ENCODE assay signal across 8 cellular contexts in the genomic region with DNA sequence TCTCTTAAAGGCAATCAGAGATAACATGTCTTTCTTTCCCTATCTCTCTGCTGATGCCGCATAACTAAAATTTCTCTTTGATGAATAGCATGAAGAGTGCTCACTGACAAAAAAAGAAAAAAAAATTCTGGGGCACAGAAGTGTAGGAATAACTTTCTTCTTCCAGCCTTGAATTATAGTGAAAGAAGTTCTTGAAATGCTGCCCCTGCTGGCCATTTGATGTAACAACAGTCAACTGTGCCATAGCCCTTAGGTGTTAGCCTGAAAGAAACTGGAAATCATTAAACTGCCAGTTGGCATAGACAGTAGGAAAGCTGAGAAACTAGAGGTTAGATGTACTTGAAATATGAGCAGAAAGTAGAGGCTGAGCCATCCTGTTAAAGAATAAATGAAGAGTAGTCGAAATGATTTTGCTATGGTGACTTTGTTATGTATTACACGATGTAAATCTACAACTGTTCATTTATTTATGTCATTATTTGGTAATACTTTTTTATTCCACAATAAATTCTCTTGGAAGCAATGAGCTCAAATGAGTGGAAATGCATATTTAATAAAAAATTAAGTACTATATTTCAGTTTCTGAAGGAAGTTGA. TPM values are rescaled to one million over a fixed set of nuclear protein-coding genes. Genes with fewer than 3 reads are reported as not detected.
DNase-seq lines count a peak whose midpoint lies in the region; TF ChIP-seq lines count a peak whose summit lies in the region.

No MANE protein-coding gene starts in this region.

- intact Hi-C loops in ovary (cut with DNase I): no loop called here

- H3K9ac ChIP-seq in fibroblast of lung (ENCODE audit: insufficient read depth, low read length): no peak overlapping the region

- TF ChIP-seq CTCF in VCaP (conservative IDR thresholded peaks at IDR 0.05) (peak; percentile 76), fibroblast of lung (conservative IDR thresholded peaks at IDR 0.05 in 1 of 2, IDR thresholded peaks at IDR 0.05 in 1 of 2; ENCODE audit: low read depth in 1 of 2, low read length in 2 of 2) (peak; percentile 79 to 85), ovary (IDR thresholded peaks at IDR 0.05) (peak; percentile 28 to 44 (median 31))

- WGBS in ovary, 3 donors: 24 to 45% (median 42%) methylated on average over 3 of the region's 3 CpGs

- no peaks in the 10 kb centered on the region for H3K79me2 ChIP-seq in fibroblast of lung (ENCODE audit: control insufficient read depth, insufficient read depth, low read length)

- TF ChIP-seq POLR2A in ovary (IDR thresholded peaks at IDR 0.05): no peak

- H4K20me1 ChIP-seq in fibroblast of lung (ENCODE audit: control insufficient read depth, extremely low read depth, insufficient read depth, low read length): no peaks in the 10 kb centered on the region

- H3K36me3 ChIP-seq in fibroblast of lung (ENCODE audit: control insufficient read depth, insufficient read depth, low read length): no peaks in the 10 kb centered on the region
- no peaks in the 10 kb centered on the region for H3K36me3 ChIP-seq in ovary

- no peak for TF ChIP-seq EP300 in ovary (IDR thresholded peaks at IDR 0.05)

- H3K27ac ChIP-seq in VCaP (no peak overlapping the region), fibroblast of lung (ENCODE audit: insufficient read depth, low read length) (no peak overlapping the region), ovary (no peak overlapping the region)

- no peak overlapping the region for H3K4me2 ChIP-seq in fibroblast of lung (ENCODE audit: extremely low read depth, insufficient read depth, low read length)

- H2AFZ ChIP-seq in fibroblast of lung (ENCODE audit: low read length): no peak overlapping the region

- no peaks in the 10 kb centered on the region for H3K9me3 ChIP-seq in fibroblast of lung (ENCODE audit: control insufficient read depth, insufficient read depth, low read depth, low read length)
- no peaks in the 10 kb centered on the region for H3K9me3 ChIP-seq in ovary

- H3K27me3 ChIP-seq in fibroblast of lung (ENCODE audit: control insufficient read depth, insufficient read depth, low read length) (no peaks in the 10 kb centered on the region), ovary (no peaks in the 10 kb centered on the region)

- H3K4me3 ChIP-seq in fibroblast of lung (replicated peaks in 1 of 4; ENCODE audit: control extremely low read depth in 1 of 4, insufficient read depth in 1 of 4, low read depth in 3 of 4, low read length in 4 of 4) (no peak overlapping the region), ovary (no peak overlapping the region)

- H3K4me1 ChIP-seq in fibroblast of lung (ENCODE audit: control insufficient read depth, extremely low read depth, insufficient read depth, low read length) (no peaks in the 10 kb centered on the region), ovary (ENCODE audit: insufficient read depth) (no peaks in the 10 kb centered on the region)

- peak; percentile 70 for DNase-seq in activated effector memory CD4-positive, alpha-beta T cell treated with anti-CD3 and anti-CD28 coated beads, Interleukin-2, amount 50 U/mL, for 16 hours
- DNase-seq in activated effector memory CD4-positive, alpha-beta T cell treated with Interleukin-2 at 50 U/mL for 16 hours: no peak
- peak; percentile 18 for DNase-seq in HT1080 (ENCODE audit: low read depth)
- peak; percentile 26 to 55 for DNase-seq in fibroblast of lung (ENCODE audit: low read depth in 2 of 2)
- peak in 1 of 5 donors; percentile 50 for DNase-seq in ovary
- no peak for DNase-seq in GF-D8 (lab: John Stamatoyannopoulos, UW)
- DNase-seq in NCI-H2081 treated with DMSO at 0.1 percent for 48 hours (lab: John Stamatoyannopoulos, UW): no peak

RNA-seq across cellular contexts. Expression of gene FAM171A1, which starts 48.3 kb away (rescaled TPM):
- 35.9 and 41.3 TPM in 2 replicates for total RNA-seq in HT1080 (2014; rRNA removed; shearing (Covaris generic))
- polyA plus RNA-seq in HT1080 (2015; cell fraction: cytosol; rRNA removed): 53.2 and 55.0 TPM in 2 replicates
- polyA plus RNA-seq in HT1080 (2015; cell fraction: nucleus; rRNA removed): 31.1 and 33.6 TPM in 2 replicates
- total RNA-seq in fibroblast of lung (6.2 and 8.8 TPM in 2 replicates), ovary (10 to 100 TPM in 6 of 7 donors, 1 to 10 TPM in 1; 9.1 to 29.1 (median 23.9) TPM)
- polyA plus RNA-seq in fibroblast of lung (10.3 and 24.9 TPM in 2 replicates), ovary (10 to 100 TPM; 18.8 to 23.7 TPM)
- 11.0 and 24.0 TPM in 2 replicates for polyA plus RNA-seq in fibroblast of lung (2012)
- polyA minus RNA-seq in fibroblast of lung (ENCODE audit: low replicate concordance): 8.9 and 25.3 TPM in 2 replicates

Comparison
In these comparisons a context has a peak if more than half of its experiments do, and no peak if none do; other contexts are left out.
1. DNase-seq: peak in activated effector memory CD4-positive, alpha-beta T cell treated with anti-CD3 and anti-CD28 coated beads, Interleukin-2, amount 50 U/mL, for 16 hours (single experiment), HT1080 (single experiment) and fibroblast of lung (2 of 2); none in activated effector memory CD4-positive, alpha-beta T cell treated with Interleukin-2 at 50 U/mL for 16 hours (single experiment), GF-D8 (single experiment) and NCI-H2081 treated with DMSO at 0.1 percent for 48 hours (single experiment).
2. CTCF ChIP-seq: peak in every context shown above with its lines; median percentile 82 in fibroblast of lung; 76 in VCaP; 31 in ovary.